In genomic region chr3:64732570-64732969, GRCh38 we compare ENCODE assay signal across 21 cellular contexts. TPM values are rescaled to one million over a fixed set of nuclear protein-coding genes. Genes with fewer than 3 reads are reported as not detected.
"Had no signal": no experiment of that assay in that cellular context is flagged by ENCODE, and none has a peak within 500 bp of the region (broad histone marks: within the 10 kb centered on the region; RNA-seq: fewer than 3 reads in every experiment).

No MANE protein-coding gene starts in this region.

- H3K27me3 ChIP-seq: esophagus muscularis mucosa, gastrocnemius medialis, upper lobe of right lung had no signal

- H3K9me3 ChIP-seq: esophagus muscularis mucosa, gastrocnemius medialis, upper lobe of right lung had no signal

- H3K36me3 Mint-ChIP-seq: activated CD8-positive, alpha-beta memory T cell treated with anti-CD3 and anti-CD28 coated beads, Interleukin-2, amount 10 ng/mL, durations not matched to agents 7 days and 5 days; activated naive CD8-positive, alpha-beta T cell treated with anti-CD3 and anti-CD28 coated beads, Interleukin-2, amount 10 ng/mL, durations not matched to agents 7 days and 5 days; brain had no signal

- H3K27ac Mint-ChIP-seq: activated B cell treated with CpG ODN at 0.5 μM for 24 hours; activated CD4-positive, alpha-beta memory T cell treated with anti-CD3 and anti-CD28 coated beads, Interleukin-2, amount 10 ng/mL, durations not matched to agents 7 days and 5 days; activated CD8-positive, alpha-beta memory T cell treated with anti-CD3 and anti-CD28 coated beads, Interleukin-2, amount 10 ng/mL, durations not matched to agents 7 days and 5 days; activated naive CD8-positive, alpha-beta T cell treated with anti-CD3 and anti-CD28 coated beads, Interleukin-2, amount 10 ng/mL, durations not matched to agents 7 days and 5 days; activated T-cell treated with anti-CD3 and anti-CD28 coated beads, Interleukin-2, amount 50 U/mL, for 24 hours; activated T-helper 2 cell treated with anti-CD3 and anti-CD28 coated beads, Interferon-gamma antibody, Interleukin-2, Interleukin-4, amounts not matched to agents 10 μg/mL and 5 μg/mL and 100 μg/mL, durations not matched to agents 14 hours and 24 hours and 36 hours; brain; dendritic cell treated with granulocyte-macrophage colony-stimulating factor and Interleukin-4, amounts not matched to agents 40 ng/mL and 50 ng/mL, for 4 days; nephron had no signal

- H3K27ac ChIP-seq: esophagus muscularis mucosa, gastrocnemius medialis, upper lobe of right lung had no signal

- H3K36me3 ChIP-seq: esophagus muscularis mucosa, gastrocnemius medialis, upper lobe of right lung had no signal

- H3K4me3 ChIP-seq: esophagus muscularis mucosa, gastrocnemius medialis, upper lobe of right lung had no signal

- H3K4me1 ChIP-seq: upper lobe of right lung had no signal

- H3K4me1 Mint-ChIP-seq: activated B cell treated with CpG ODN at 0.5 μM for 24 hours; activated CD4-positive, alpha-beta memory T cell treated with anti-CD3 and anti-CD28 coated beads, Interleukin-2, amount 10 ng/mL, durations not matched to agents 7 days and 5 days; activated CD8-positive, alpha-beta memory T cell treated with anti-CD3 and anti-CD28 coated beads, Interleukin-2, amount 10 ng/mL, durations not matched to agents 7 days and 5 days; activated naive CD8-positive, alpha-beta T cell treated with anti-CD3 and anti-CD28 coated beads, Interleukin-2, amount 10 ng/mL, durations not matched to agents 7 days and 5 days; brain had no signal

- H3K4me3 Mint-ChIP-seq: activated B cell treated with CpG ODN at 0.5 μM for 24 hours; activated CD4-positive, alpha-beta memory T cell treated with anti-CD3 and anti-CD28 coated beads, Interleukin-2, amount 10 ng/mL, durations not matched to agents 7 days and 5 days; activated CD8-positive, alpha-beta memory T cell treated with anti-CD3 and anti-CD28 coated beads, Interleukin-2, amount 10 ng/mL, durations not matched to agents 7 days and 5 days; activated naive CD8-positive, alpha-beta T cell treated with anti-CD3 and anti-CD28 coated beads, Interleukin-2, amount 10 ng/mL, durations not matched to agents 7 days and 5 days; activated T-cell treated with anti-CD3 and anti-CD28 coated beads, Interleukin-2, amount 50 U/mL, for 24 hours; brain; dendritic cell treated with granulocyte-macrophage colony-stimulating factor and Interleukin-4, amounts not matched to agents 40 ng/mL and 50 ng/mL, for 4 days; nephron had no signal

- H3K27me3 Mint-ChIP-seq: activated B cell treated with CpG ODN at 0.5 μM for 24 hours; activated CD4-positive, alpha-beta memory T cell treated with anti-CD3 and anti-CD28 coated beads, Interleukin-2, amount 10 ng/mL, durations not matched to agents 7 days and 5 days; activated CD8-positive, alpha-beta memory T cell treated with anti-CD3 and anti-CD28 coated beads, Interleukin-2, amount 10 ng/mL, durations not matched to agents 7 days and 5 days; activated naive CD8-positive, alpha-beta T cell treated with anti-CD3 and anti-CD28 coated beads, Interleukin-2, amount 10 ng/mL, durations not matched to agents 7 days and 5 days; activated T-cell treated with anti-CD3 and anti-CD28 coated beads, Interleukin-2, amount 50 U/mL, for 24 hours; dendritic cell treated with granulocyte-macrophage colony-stimulating factor and Interleukin-4, amounts not matched to agents 40 ng/mL and 50 ng/mL, for 4 days had no signal

- ATAC-seq: activated CD8-positive, alpha-beta memory T cell treated with anti-CD3 and anti-CD28 coated beads, Interleukin-2, amount 10 ng/mL, durations not matched to agents 7 days and 5 days; gastrocnemius medialis; left lobe of liver; upper lobe of right lung had no signal

- DNase-seq: activated B cell treated with CpG ODN at 0.5 μM for 24 hours; activated CD4-positive, alpha-beta memory T cell treated with anti-CD3 and anti-CD28 coated beads, Interleukin-2, amount 10 ng/mL, durations not matched to agents 7 days and 5 days; activated CD4-positive, alpha-beta T cell treated with anti-CD3 and anti-CD28 coated beads for 4 hours; activated CD8-positive, alpha-beta memory T cell treated with anti-CD3 and anti-CD28 coated beads, Interleukin-2, amount 10 ng/mL, durations not matched to agents 7 days and 5 days; activated naive CD4-positive, alpha-beta T cell treated with Interleukin-2 at 50 U/mL for 16 hours; activated naive CD8-positive, alpha-beta T cell treated with anti-CD3 and anti-CD28 coated beads, Interleukin-2, amount 10 ng/mL, durations not matched to agents 7 days and 5 days; activated T-cell treated with anti-CD3 and anti-CD28 coated beads, Interleukin-2, amount 50 U/mL, for 24 hours; effector memory CD4-positive, alpha-beta T cell; gastrocnemius medialis; head of caudate nucleus; midbrain; stimulated activated CD8-positive, alpha-beta memory T cell treated with anti-CD3 and anti-CD28 coated beads, Interleukin-4, amount 100 ng/mL, for 48 hours; stimulated activated naive CD4-positive, alpha-beta T cell; T-helper 9 cell; upper lobe of right lung had no signal

- H3K9me3 Mint-ChIP-seq: nephron had no signal

RNA-seq across cellular contexts. Expression of gene ADAMTS9, which starts 44.8 kb away (rescaled TPM):
- total RNA-seq: activated B cell treated with CpG ODN at 0.5 μM for 24 hours; activated CD4-positive, alpha-beta memory T cell treated with anti-CD3 and anti-CD28 coated beads, Interleukin-2, amount 10 ng/mL, durations not matched to agents 7 days and 5 days; activated CD8-positive, alpha-beta memory T cell treated with anti-CD3 and anti-CD28 coated beads, Interleukin-2, amount 10 ng/mL, durations not matched to agents 7 days and 5 days; activated naive CD8-positive, alpha-beta T cell treated with anti-CD3 and anti-CD28 coated beads, Interleukin-2, amount 10 ng/mL, durations not matched to agents 7 days and 5 days; activated T-helper 2 cell treated with anti-CD3 and anti-CD28 coated beads, Interferon-gamma antibody, Interleukin-2, Interleukin-4, amounts not matched to agents 10 μg/mL and 5 μg/mL and 100 μg/mL, durations not matched to agents 14 hours and 24 hours and 36 hours had no signal
